ENCODE assay signal across 29 cellular contexts in the genomic region with DNA sequence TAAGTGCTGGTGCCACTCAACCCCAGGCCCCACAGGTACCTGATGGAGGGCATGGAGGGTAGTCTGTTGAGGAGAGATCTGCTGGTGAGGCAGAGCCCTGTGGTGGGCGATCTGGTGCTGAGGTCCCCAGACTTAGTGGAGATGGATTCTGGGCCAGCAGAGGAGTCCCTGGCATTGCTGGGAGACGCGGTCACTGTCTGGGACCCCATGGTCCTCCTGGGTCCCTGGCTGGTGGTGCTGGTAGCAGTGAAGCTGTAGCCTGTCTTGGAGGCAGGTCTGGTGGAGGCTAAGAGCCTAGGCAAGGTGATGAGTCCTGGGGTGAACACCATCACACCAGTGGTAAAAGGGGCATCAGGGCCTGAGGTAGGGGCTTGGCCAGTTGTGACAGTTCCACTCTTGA. TPM values are rescaled to one million over a fixed set of nuclear protein-coding genes. Genes with fewer than 3 reads are reported as not detected.
"Had no signal": no experiment of that assay in that cellular context is flagged by ENCODE, and none has a peak within 500 bp of the region (broad histone marks: within the 10 kb centered on the region; RNA-seq: fewer than 3 reads in every experiment).

No MANE protein-coding gene starts in this region.

- DNase-seq: activated CD4-positive, alpha-beta T cell treated with anti-CD3 and anti-CD28 coated beads, Interleukin-2, amount 50 U/mL, for 1 hour; activated CD4-positive, CD25-positive, alpha-beta regulatory T cell treated with anti-CD3 and anti-CD28 coated beads, Interleukin-2, amount 50 U/mL, for 72 hours; activated gamma-delta T cell treated with Interleukin-2 at 50 U/mL for 16 hours; amniotic stem cell; colonic mucosa; endodermal cell; foreskin fibroblast; heart right ventricle; islet precursor cell; left cardiac atrium; retina; sigmoid colon; stimulated activated CD4-positive, alpha-beta T cell treated with anti-CD3 and anti-CD28 coated beads, Interleukin-15, amount 100 ng/mL, for 24 hours; stimulated activated naive CD4-positive, alpha-beta T cell; SW 1271; testis; trophoblast cell; uterus had no signal

- H3K4me1 Mint-ChIP-seq: endodermal cell had no signal

- H3K4me1 ChIP-seq: breast epithelium, colonic mucosa, sigmoid colon, testis, uterus had no signal

- H3K4me3 ChIP-seq: breast epithelium, colonic mucosa, heart right ventricle, sigmoid colon, smooth muscle cell, testis, uterus had no signal

- H3K4me3 Mint-ChIP-seq: activated naive CD8-positive, alpha-beta T cell; activated T-helper 1 cell treated with anti-CD3 and anti-CD28 coated beads, Interleukin-12 subunit alpha, Interleukin-12 subunit beta, Interleukin-2, Interleukin-4 antibody, amounts not matched to agents 30 ng/mL and 10 ng/mL and 1 ng/mL, durations not matched to agents 14 hours and 24 hours and 36 hours; endodermal cell had no signal

- H3K27ac Mint-ChIP-seq: activated naive CD8-positive, alpha-beta T cell; activated T-helper 1 cell treated with anti-CD3 and anti-CD28 coated beads, Interleukin-12 subunit alpha, Interleukin-12 subunit beta, Interleukin-2, Interleukin-4 antibody, amounts not matched to agents 30 ng/mL and 10 ng/mL and 1 ng/mL, durations not matched to agents 14 hours and 24 hours and 36 hours; endodermal cell; progenitor cell of endocrine pancreas had no signal

- H3K36me3 ChIP-seq: breast epithelium, colonic mucosa, heart right ventricle, sigmoid colon, uterus had no signal

- ATAC-seq: heart right ventricle, left cardiac atrium had no signal

- H3K9me3 ChIP-seq: colonic mucosa, testis, uterus had no signal

- H3K27me3 Mint-ChIP-seq: activated naive CD8-positive, alpha-beta T cell had no signal

- H3K27me3 ChIP-seq: colonic mucosa, testis, uterus had no signal

- H3K27ac ChIP-seq: breast epithelium, colonic mucosa, heart right ventricle, sigmoid colon, testis, uterus, VCaP had no signal

RNA-seq across cellular contexts. Expression of gene TREML2, which starts 6.6 kb away (rescaled TPM):
- total RNA-seq: endodermal cell, fibroblast of lung, progenitor cell of endocrine pancreas, sigmoid colon, smooth muscle cell had no signal
- polyA plus RNA-seq: fibroblast of lung, neural cell, smooth muscle cell had no signal

RNA-seq across cellular contexts. Expression of gene TREM2, which starts 31.5 kb away (rescaled TPM):
- total RNA-seq: activated T-helper 1 cell treated with anti-CD3 and anti-CD28 coated beads, Interleukin-12 subunit alpha, Interleukin-12 subunit beta, Interleukin-2, Interleukin-4 antibody, amounts not matched to agents 30 ng/mL and 10 ng/mL and 1 ng/mL, durations not matched to agents 14 hours and 24 hours and 36 hours; endodermal cell; liver; progenitor cell of endocrine pancreas; smooth muscle cell; T-helper 2 cell treated with Interferon-gamma antibody and Interleukin-4, amounts not matched to agents 100 ng/mL and 5 ng/mL, for 36 hours had no signal
- polyA plus RNA-seq: fibroblast of lung, neural cell, smooth muscle cell had no signal

RNA-seq across cellular contexts. Expression of gene TREML4, which starts 33.8 kb away (rescaled TPM):
- total RNA-seq: activated T-helper 1 cell treated with anti-CD3 and anti-CD28 coated beads, Interleukin-12 subunit alpha, Interleukin-12 subunit beta, Interleukin-2, Interleukin-4 antibody, amounts not matched to agents 30 ng/mL and 10 ng/mL and 1 ng/mL, durations not matched to agents 14 hours and 24 hours and 36 hours; breast epithelium; colonic mucosa; endodermal cell; fibroblast of lung; heart right ventricle; left cardiac atrium; omental fat pad; progenitor cell of endocrine pancreas; sigmoid colon; smooth muscle cell; T-helper 2 cell treated with Interferon-gamma antibody and Interleukin-4, amounts not matched to agents 100 ng/mL and 5 ng/mL, for 36 hours; testis; uterus had no signal
- polyA plus RNA-seq: fibroblast of lung, neural cell, smooth muscle cell had no signal

RNA-seq across cellular contexts. Expression of gene TREML1, which starts 40.2 kb away (rescaled TPM):
- total RNA-seq: activated T-helper 1 cell treated with anti-CD3 and anti-CD28 coated beads, Interleukin-12 subunit alpha, Interleukin-12 subunit beta, Interleukin-2, Interleukin-4 antibody, amounts not matched to agents 30 ng/mL and 10 ng/mL and 1 ng/mL, durations not matched to agents 14 hours and 24 hours and 36 hours; colonic mucosa; fibroblast of lung; left cardiac atrium; progenitor cell of endocrine pancreas; smooth muscle cell; T-helper 2 cell treated with Interferon-gamma antibody and Interleukin-4, amounts not matched to agents 100 ng/mL and 5 ng/mL, for 36 hours; testis had no signal
- polyA plus RNA-seq: fibroblast of lung, neural cell, smooth muscle cell had no signal
